In genomic region chr7:27723086-27723485, GRCh38 we compare ENCODE assay signal across 8 cellular contexts. TPM values are rescaled to one million over a fixed set of nuclear protein-coding genes. Genes with fewer than 3 reads are reported as not detected.
DNase-seq lines count a peak whose midpoint lies in the region; ATAC-seq, FAIRE-seq and TF ChIP-seq lines count a peak whose summit lies in the region.

No MANE protein-coding gene starts in this region.

- in situ Hi-C loops in K562 (cut with MboI), result no loop called here

- H3K4me1 ChIP-seq in K562 (replicated peaks in 1 of 2; ENCODE audit: control insufficient read depth in 2 of 2, insufficient read depth in 2 of 2, low read length in 2 of 2), result peaks cover 0 to 5% of the 10 kb centered on the region in 2 experiments; a peak in 1 of 5 replicates
- H3K4me1 ChIP-seq in mucosa of descending colon (ENCODE audit: low read depth), result no peaks in the 10 kb centered on the region

- intact Hi-C loops in K562 (cut with micrococcal nuclease), result no loop called here
- intact Hi-C loops in mucosa of descending colon (cut with DNase I, micrococcal nuclease), result no loop called here

- peaks cover 7 to 9% of the 10 kb centered on the region in 2 donors for H3K4me1 Mint-ChIP-seq in immature natural killer cell
- peaks cover 2 to 5% of the 10 kb centered on the region in 2 donors for H3K4me1 Mint-ChIP-seq in effector memory CD8-positive, alpha-beta T cell (ENCODE audit: low read depth in 2 of 2)

- H3K9me3 ChIP-seq in K562 (replicated peaks; ENCODE audit: control insufficient read depth, insufficient read depth, low read depth, low read length) (no peaks in the 10 kb centered on the region), mucosa of descending colon (no peaks in the 10 kb centered on the region)

- DNase-seq in EH (ENCODE audit: low read depth) (peak; percentile 25), NB4 (ENCODE audit: low read depth) (peak; percentile 57), K562 (ENCODE audit: extremely low read depth in 1 of 4, low spot score in 3 of 4) (no peak), mucosa of descending colon (peak in 1 of 3 donors; percentile 14), immature natural killer cell (no peak)
- DNase-seq in effector memory CD8-positive, alpha-beta T cell, result no peak
- DNase-seq in effector CD4-positive, alpha-beta T cell, result no peak

- H3K36me3 ChIP-seq in K562 (ENCODE audit: control insufficient read depth, insufficient read depth, low read length) (no peaks in the 10 kb centered on the region), mucosa of descending colon (ENCODE audit: low read depth) (no peaks in the 10 kb centered on the region)

- no peak for TF ChIP-seq RAD21 in K562 (CRISPR knock-in tag; conservative IDR thresholded peaks at IDR 0.05 in 1 of 2, IDR thresholded peaks at IDR 0.05 in 1 of 2)

- CTCF ChIA-PET in K562 (lab: Yijun Ruan, JAX; ENCODE audit: low intra/inter-chr PET ratio), result no interaction called here

- no peaks in the 10 kb centered on the region for H4K20me1 ChIP-seq in K562 (replicated peaks; ENCODE audit: control insufficient read depth, insufficient read depth, low read length)

- H3K9me1 ChIP-seq in K562 (ENCODE audit: control insufficient read depth, insufficient read depth, low read length), result no peaks in the 10 kb centered on the region

- TF ChIP-seq CTCF in NB4 (IDR thresholded peaks at IDR 0.05; ENCODE audit: low read depth, low read length) (peak; percentile 25), K562 (IDR thresholded peaks at IDR 0.05 in 2 of 3, conservative IDR thresholded peaks at IDR 0.05 in 1 of 3; ENCODE audit: insufficient read depth in 2 of 3, low read depth in 1 of 3, low read length in 3 of 3) (peak in 1 of 3 experiments; percentile 4; a peak in 1 of 6 replicates), mucosa of descending colon (IDR thresholded peaks at IDR 0.05) (no peak)

- POLR2A ChIA-PET in K562 (lab: Yijun Ruan, JAX), result interaction anchor here (0.6 to 1.4 kb wide), 4 partner anchors 8 to 88 kb away, joined by 3 read pairs; no protein-coding TSS in a partner anchor

- H3K4me3 ChIP-seq in NB4 (ENCODE audit: low read depth, low read length), result no peak overlapping the region
- no peak overlapping the region for H3K4me3 ChIP-seq in K562
- no peak overlapping the region for H3K4me3 ChIP-seq in mucosa of descending colon

- H3K27ac Mint-ChIP-seq in immature natural killer cell, result no peak overlapping the region
- no peak overlapping the region for H3K27ac Mint-ChIP-seq in effector memory CD8-positive, alpha-beta T cell

- no peaks in the 10 kb centered on the region for H3K9me3 Mint-ChIP-seq in immature natural killer cell
- no peaks in the 10 kb centered on the region for H3K9me3 Mint-ChIP-seq in effector memory CD8-positive, alpha-beta T cell

- H3K27me3 ChIP-seq in K562 (ENCODE audit: control insufficient read depth in 2 of 2, insufficient read depth in 2 of 2, low read length in 2 of 2), result no peaks in the 10 kb centered on the region; a peak in 1 of 5 replicates

- H2AFZ ChIP-seq in K562 (ENCODE audit: low read depth, low read length), result 0 out of 2 replicates have a peak overlapping the region, but pooled peaks have one; percentile 2

- H3K27me3 Mint-ChIP-seq in immature natural killer cell (ENCODE audit: low read depth in 3 of 3), result peaks cover 0 to 5% (median 2%) of the 10 kb centered on the region in 3 donors
- peaks cover 0 to 7% of the 10 kb centered on the region in 2 donors for H3K27me3 Mint-ChIP-seq in effector memory CD8-positive, alpha-beta T cell

- no TSS peak for BruUV-seq in K562 (replicated peaks; lab: Mats Ljungman, UMichigan)

- H3K4me2 ChIP-seq in K562 (ENCODE audit: insufficient read depth, low read length), result no peak overlapping the region

- TF ChIP-seq POLR2A in NB4 (IDR thresholded peaks at IDR 0.05; ENCODE audit: extremely low read depth, insufficient read length), result no peak
- no peak for TF ChIP-seq POLR2A in K562 (conservative IDR thresholded peaks at IDR 0.05)

- WGBS in K562 (ENCODE audit: insufficient coverage, low coverage, missing lambda C conversion rate), result 33% methylated on average over 1 of the region's 1 CpG

- H3K79me2 ChIP-seq in K562 (ENCODE audit: control insufficient read depth, insufficient read depth, low read length), result no peaks in the 10 kb centered on the region

- no peak overlapping the region for H3K27ac ChIP-seq in K562 (ENCODE audit: extremely low read depth, low read depth, low read length)

- no peak for TF ChIP-seq EP300 in K562 (IDR thresholded peaks at IDR 0.05; ENCODE audit: low read length)

- H3K9ac ChIP-seq in K562 (ENCODE audit: insufficient read depth in 1 of 2, low read depth in 2 of 2, low read length in 2 of 2), result no peak overlapping the region

- FAIRE-seq in K562 (lab: Jason Lieb, UNC), result peak; percentile 66

- H3K4me3 Mint-ChIP-seq in immature natural killer cell, result no peak overlapping the region
- no peak overlapping the region for H3K4me3 Mint-ChIP-seq in effector memory CD8-positive, alpha-beta T cell

- no peaks in the 10 kb centered on the region for H3K36me3 Mint-ChIP-seq in immature natural killer cell
- no peaks in the 10 kb centered on the region for H3K36me3 Mint-ChIP-seq in effector memory CD8-positive, alpha-beta T cell (ENCODE audit: insufficient read depth)

- ATAC-seq in K562 (no peak), mucosa of descending colon (peak; percentile 62), HG03378 (IDR thresholded peaks at IDR 0.05; ENCODE audit: unreplicated experiment) (no peak)
- ATAC-seq in effector memory CD8-positive, alpha-beta T cell (replicated peaks), result no peak

TF ChIP-seq in K562, 482 proteins besides CTCF, POLR2A, EP300 and RAD21:
- no peak for TF ChIP-seq SREBF2 (CRISPR knock-in tag; IDR thresholded peaks at IDR 0.05)
- TF ChIP-seq ZNF140 (CRISPR knock-in tag; IDR thresholded peaks at IDR 0.05), result no peak
- TF ChIP-seq XRCC4 (IDR thresholded peaks at IDR 0.05; ENCODE audit: extremely low read depth, insufficient read depth, insufficient read length), result no peak
- TF ChIP-seq MAFK (IDR thresholded peaks at IDR 0.05; ENCODE audit: low read length), result no peak
- no peak for TF ChIP-seq ZSCAN29 (IDR thresholded peaks at IDR 0.05)
- TF ChIP-seq ZBTB8A (IDR thresholded peaks at IDR 0.05; ENCODE audit: partially characterized antibody), result no peak
- no peak for TF ChIP-seq NR2C1 (IDR thresholded peaks at IDR 0.05)
- no peak for TF ChIP-seq NR2C1 (tag; IDR thresholded peaks at IDR 0.05)
- TF ChIP-seq SMAD4 (CRISPR knock-in tag; conservative IDR thresholded peaks at IDR 0.05), result no peak
- no peak for TF ChIP-seq STAT5B (CRISPR knock-in tag; IDR thresholded peaks at IDR 0.05)
- no peak for TF ChIP-seq E2F3 (CRISPR knock-in tag; IDR thresholded peaks at IDR 0.05)
- no peak for TF ChIP-seq ZNF282 (CRISPR knock-in tag; IDR thresholded peaks at IDR 0.05)
- TF ChIP-seq SIX5 (IDR thresholded peaks at IDR 0.05; ENCODE audit: borderline replicate concordance in 1 of 2, insufficient read depth in 1 of 2, low read depth in 1 of 2, low read length in 2 of 2), result no peak
- TF ChIP-seq PATZ1 (CRISPR knock-in tag; IDR thresholded peaks at IDR 0.05; ENCODE audit: borderline replicate concordance), result no peak
- TF ChIP-seq JUN (IDR thresholded peaks at IDR 0.05; ENCODE audit: borderline replicate concordance, low read depth, low read length), result no peak
- no peak for TF ChIP-seq JUN (CRISPR knock-in tag; IDR thresholded peaks at IDR 0.05; ENCODE audit: borderline replicate concordance)
- TF ChIP-seq NFIC (IDR thresholded peaks at IDR 0.05), result no peak
- no peak for TF ChIP-seq NFATC3 (IDR thresholded peaks at IDR 0.05)
- no peak for TF ChIP-seq DLX4 (CRISPR knock-in tag; IDR thresholded peaks at IDR 0.05)

RNA-seq across cellular contexts. Expression of gene TAX1BP1, which starts 16.9 kb away (rescaled TPM):
- 31.5 and 80.4 TPM in 2 replicates for total RNA-seq in K562 (2011; cell fraction: chromatin; rRNA removed; ENCODE audit: low replicate concordance)
- 20.5 and 28.6 TPM in 2 replicates for total RNA-seq in K562 (2011; cell fraction: nucleolus; rRNA removed)
- 35.2 and 42.7 TPM in 2 replicates for total RNA-seq in K562 (2011; cell fraction: nucleoplasm; rRNA removed)
- total RNA-seq in K562 (2014; rRNA removed) (43.2 and 49.0 TPM in 2 replicates), K562 (2014; rRNA removed; fragmentation: Illumina TruSeq; extraction: Trizol) (75.9 and 91.9 TPM in 2 replicates), K562 (2015; rRNA removed; fragmentation: Illumina TruSeq; extraction: Trizol) (58.9 and 64.7 TPM in 2 replicates), K562 (2021) (59.5 and 61.8 TPM in 2 replicates), mucosa of descending colon (100 to 1,000 TPM; 115 to 163 (median 150) TPM)
- polyA plus RNA-seq in K562 (2011; rRNA removed) (113 and 119 TPM in 2 replicates), K562 (2014; fragmentation: Illumina TruSeq; extraction: Trizol) (81.8 and 94.3 TPM in 2 replicates), K562 (2014; fragmentation: Nextera tagmentation; extraction: Ambion mirVana) (100 to 1,000 TPM; 109 TPM), K562 (2014; rRNA removed) (60.7 and 63.1 TPM in 2 replicates), immature natural killer cell (100 to 1,000 TPM in 2 of 3 donors, 10 to 100 TPM in 1; 86.9 to 119 (median 114) TPM)
- 37.4 and 69.9 TPM in 2 replicates for polyA plus RNA-seq in K562 (2011; cell fraction: cytosol; rRNA removed)
- polyA plus RNA-seq in K562 (2011; cell fraction: nucleus; rRNA removed), result 30.8 and 48.8 TPM in 2 replicates
- polyA plus RNA-seq in K562 (2012), result 62.0 and 83.0 TPM in 2 replicates
- polyA minus RNA-seq in K562 (2011; rRNA and poly(A)+ RNA removed), result 90.9 and 117 TPM in 2 replicates
- polyA minus RNA-seq in K562 (2011; cell fraction: cytosol; rRNA and poly(A)+ RNA removed), result 20.3 and 22.8 TPM in 2 replicates
- 57.8 and 99.0 TPM in 2 replicates for polyA minus RNA-seq in K562 (2011; cell fraction: nucleus; rRNA and poly(A)+ RNA removed)

Comparison
In these comparisons a context has a peak if more than half of its experiments do, and no peak if none do; other contexts are left out.
1. DNase-seq: peak in EH (single experiment) and NB4 (single experiment); none in K562 (0 of 4), immature natural killer cell (0 of 3), effector memory CD8-positive, alpha-beta T cell (0 of 3) and effector CD4-positive, alpha-beta T cell (single experiment).